In the genomic region with DNA sequence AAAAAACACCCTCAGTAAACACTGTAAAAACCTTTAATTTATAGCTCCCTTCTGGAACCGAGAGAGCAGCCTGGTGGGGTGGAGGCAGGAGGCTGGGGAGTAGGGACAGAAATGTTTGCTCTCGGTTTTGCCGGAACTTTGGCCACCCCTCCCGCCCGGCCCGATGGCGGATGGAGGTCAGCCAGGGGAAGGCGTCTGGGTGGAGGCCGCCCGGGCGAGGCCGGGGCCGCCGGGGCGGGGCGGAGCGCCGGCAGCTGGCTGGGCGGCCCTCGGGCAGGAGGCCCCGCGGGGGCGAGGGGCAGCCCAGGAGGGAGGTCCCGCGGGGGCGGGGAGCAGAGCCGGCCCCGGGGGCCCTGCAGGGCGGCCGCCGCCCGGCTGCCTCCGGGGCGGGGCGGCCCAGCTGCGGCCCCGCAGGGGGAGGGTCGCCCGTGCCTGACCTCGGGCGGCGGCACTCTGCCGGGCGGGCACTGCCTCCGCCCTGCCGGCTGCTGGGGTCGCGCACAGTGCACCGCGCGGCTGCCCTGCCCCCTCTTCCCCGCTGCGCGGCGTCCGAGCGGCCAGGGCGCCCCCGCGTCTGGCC, we compare ENCODE assay signal across 2 cellular contexts.
TF ChIP-seq lines count a peak whose summit lies in the region.

No MANE protein-coding gene starts in this region.

TF ChIP-seq in WTC11, 78 proteins besides CTCF, POLR2A, EP300 and RAD21 (continued from another document):
- no peak for TF ChIP-seq ZBTB21 (CRISPR knock-in tag; IDR thresholded peaks at IDR 0.05; ENCODE audit: borderline replicate concordance)
- peak; percentile 52; the same call in 1 of the 2 replicates for TF ChIP-seq FOXK1 (CRISPR knock-in tag; IDR thresholded peaks at IDR 0.05)
- TF ChIP-seq, protein P1, sequence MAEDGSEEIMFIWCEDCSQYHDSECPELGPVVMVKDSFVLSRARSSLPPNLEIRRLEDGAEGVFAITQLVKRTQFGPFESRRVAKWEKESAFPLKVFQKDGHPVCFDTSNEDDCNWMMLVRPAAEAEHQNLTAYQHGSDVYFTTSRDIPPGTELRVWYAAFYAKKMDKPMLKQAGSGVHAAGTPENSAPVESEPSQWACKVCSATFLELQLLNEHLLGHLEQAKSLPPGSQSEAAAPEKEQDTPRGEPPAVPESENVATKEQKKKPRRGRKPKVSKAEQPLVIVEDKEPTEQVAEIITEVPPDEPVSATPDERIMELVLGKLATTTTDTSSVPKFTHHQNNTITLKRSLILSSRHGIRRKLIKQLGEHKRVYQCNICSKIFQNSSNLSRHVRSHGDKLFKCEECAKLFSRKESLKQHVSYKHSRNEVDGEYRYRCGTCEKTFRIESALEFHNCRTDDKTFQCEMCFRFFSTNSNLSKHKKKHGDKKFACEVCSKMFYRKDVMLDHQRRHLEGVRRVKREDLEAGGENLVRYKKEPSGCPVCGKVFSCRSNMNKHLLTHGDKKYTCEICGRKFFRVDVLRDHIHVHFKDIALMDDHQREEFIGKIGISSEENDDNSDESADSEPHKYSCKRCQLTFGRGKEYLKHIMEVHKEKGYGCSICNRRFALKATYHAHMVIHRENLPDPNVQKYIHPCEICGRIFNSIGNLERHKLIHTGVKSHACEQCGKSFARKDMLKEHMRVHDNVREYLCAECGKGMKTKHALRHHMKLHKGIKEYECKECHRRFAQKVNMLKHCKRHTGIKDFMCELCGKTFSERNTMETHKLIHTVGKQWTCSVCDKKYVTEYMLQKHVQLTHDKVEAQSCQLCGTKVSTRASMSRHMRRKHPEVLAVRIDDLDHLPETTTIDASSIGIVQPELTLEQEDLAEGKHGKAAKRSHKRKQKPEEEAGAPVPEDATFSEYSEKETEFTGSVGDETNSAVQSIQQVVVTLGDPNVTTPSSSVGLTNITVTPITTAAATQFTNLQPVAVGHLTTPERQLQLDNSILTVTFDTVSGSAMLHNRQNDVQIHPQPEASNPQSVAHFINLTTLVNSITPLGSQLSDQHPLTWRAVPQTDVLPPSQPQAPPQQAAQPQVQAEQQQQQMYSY (CRISPR knock-in tag; IDR thresholded peaks at IDR 0.05) = no peak
- peak; percentile 11 for TF ChIP-seq SP1 (CRISPR knock-in tag; conservative IDR thresholded peaks at IDR 0.05)
- TF ChIP-seq ZNF121 (CRISPR knock-in tag; IDR thresholded peaks at IDR 0.05) = peak; percentile 93
- peak; percentile 86 for TF ChIP-seq ZNF423 (CRISPR knock-in tag; IDR thresholded peaks at IDR 0.05)
- TF ChIP-seq ZNF416 (CRISPR knock-in tag; IDR thresholded peaks at IDR 0.05) = peak; percentile 59; the same call in 1 of the 2 replicates
- no peak for TF ChIP-seq NFE2L1 (CRISPR knock-in tag; IDR thresholded peaks at IDR 0.05)

TF ChIP-seq in HepG2, 621 proteins besides CTCF, POLR2A, EP300 and RAD21 (continued from another document and continues in another):
- TF ChIP-seq CC2D1A (CRISPR knock-in tag; IDR thresholded peaks at IDR 0.05) = no peak
- TF ChIP-seq, protein P2, sequence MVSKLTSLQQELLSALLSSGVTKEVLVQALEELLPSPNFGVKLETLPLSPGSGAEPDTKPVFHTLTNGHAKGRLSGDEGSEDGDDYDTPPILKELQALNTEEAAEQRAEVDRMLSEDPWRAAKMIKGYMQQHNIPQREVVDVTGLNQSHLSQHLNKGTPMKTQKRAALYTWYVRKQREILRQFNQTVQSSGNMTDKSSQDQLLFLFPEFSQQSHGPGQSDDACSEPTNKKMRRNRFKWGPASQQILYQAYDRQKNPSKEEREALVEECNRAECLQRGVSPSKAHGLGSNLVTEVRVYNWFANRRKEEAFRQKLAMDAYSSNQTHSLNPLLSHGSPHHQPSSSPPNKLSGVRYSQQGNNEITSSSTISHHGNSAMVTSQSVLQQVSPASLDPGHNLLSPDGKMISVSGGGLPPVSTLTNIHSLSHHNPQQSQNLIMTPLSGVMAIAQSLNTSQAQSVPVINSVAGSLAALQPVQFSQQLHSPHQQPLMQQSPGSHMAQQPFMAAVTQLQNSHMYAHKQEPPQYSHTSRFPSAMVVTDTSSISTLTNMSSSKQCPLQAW (CRISPR knock-in tag; IDR thresholded peaks at IDR 0.05) = no peak
- TF ChIP-seq EHMT2 (IDR thresholded peaks at IDR 0.05; ENCODE audit: borderline replicate concordance, low read depth, low read length) = no peak
- TF ChIP-seq TBX3 (IDR thresholded peaks at IDR 0.05; ENCODE audit: borderline replicate concordance) = no peak
- TF ChIP-seq ZNF678 (CRISPR knock-in tag; IDR thresholded peaks at IDR 0.05) = no peak
- peak; percentile 26; the same call in 1 of the 2 replicates for TF ChIP-seq SIN3A (IDR thresholded peaks at IDR 0.05; ENCODE audit: borderline replicate concordance, low read depth, low read length)
- TF ChIP-seq SATB2 (CRISPR knock-in tag; IDR thresholded peaks at IDR 0.05) = no peak
- TF ChIP-seq, protein P3, sequence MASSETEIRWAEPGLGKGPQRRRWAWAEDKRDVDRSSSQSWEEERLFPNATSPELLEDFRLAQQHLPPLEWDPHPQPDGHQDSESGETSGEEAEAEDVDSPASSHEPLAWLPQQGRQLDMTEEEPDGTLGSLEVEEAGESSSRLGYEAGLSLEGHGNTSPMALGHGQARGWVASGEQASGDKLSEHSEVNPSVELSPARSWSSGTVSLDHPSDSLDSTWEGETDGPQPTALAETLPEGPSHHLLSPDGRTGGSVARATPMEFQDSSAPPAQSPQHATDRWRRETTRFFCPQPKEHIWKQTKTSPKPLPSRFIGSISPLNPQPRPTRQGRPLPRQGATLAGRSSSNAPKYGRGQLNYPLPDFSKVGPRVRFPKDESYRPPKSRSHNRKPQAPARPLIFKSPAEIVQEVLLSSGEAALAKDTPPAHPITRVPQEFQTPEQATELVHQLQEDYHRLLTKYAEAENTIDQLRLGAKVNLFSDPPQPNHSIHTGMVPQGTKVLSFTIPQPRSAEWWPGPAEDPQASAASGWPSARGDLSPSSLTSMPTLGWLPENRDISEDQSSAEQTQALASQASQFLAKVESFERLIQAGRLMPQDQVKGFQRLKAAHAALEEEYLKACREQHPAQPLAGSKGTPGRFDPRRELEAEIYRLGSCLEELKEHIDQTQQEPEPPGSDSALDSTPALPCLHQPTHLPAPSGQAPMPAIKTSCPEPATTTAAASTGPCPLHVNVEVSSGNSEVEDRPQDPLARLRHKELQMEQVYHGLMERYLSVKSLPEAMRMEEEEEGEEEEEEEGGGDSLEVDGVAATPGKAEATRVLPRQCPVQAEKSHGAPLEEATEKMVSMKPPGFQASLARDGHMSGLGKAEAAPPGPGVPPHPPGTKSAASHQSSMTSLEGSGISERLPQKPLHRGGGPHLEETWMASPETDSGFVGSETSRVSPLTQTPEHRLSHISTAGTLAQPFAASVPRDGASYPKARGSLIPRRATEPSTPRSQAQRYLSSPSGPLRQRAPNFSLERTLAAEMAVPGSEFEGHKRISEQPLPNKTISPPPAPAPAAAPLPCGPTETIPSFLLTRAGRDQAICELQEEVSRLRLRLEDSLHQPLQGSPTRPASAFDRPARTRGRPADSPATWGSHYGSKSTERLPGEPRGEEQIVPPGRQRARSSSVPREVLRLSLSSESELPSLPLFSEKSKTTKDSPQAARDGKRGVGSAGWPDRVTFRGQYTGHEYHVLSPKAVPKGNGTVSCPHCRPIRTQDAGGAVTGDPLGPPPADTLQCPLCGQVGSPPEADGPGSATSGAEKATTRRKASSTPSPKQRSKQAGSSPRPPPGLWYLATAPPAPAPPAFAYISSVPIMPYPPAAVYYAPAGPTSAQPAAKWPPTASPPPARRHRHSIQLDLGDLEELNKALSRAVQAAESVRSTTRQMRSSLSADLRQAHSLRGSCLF (CRISPR knock-in tag; IDR thresholded peaks at IDR 0.05; ENCODE audit: borderline replicate concordance) = no peak
- TF ChIP-seq ZNF792 (CRISPR knock-in tag; IDR thresholded peaks at IDR 0.05) = no peak
- TF ChIP-seq ZNF547 (CRISPR knock-in tag; IDR thresholded peaks at IDR 0.05) = no peak
- no peak for TF ChIP-seq SMC3 (IDR thresholded peaks at IDR 0.05; ENCODE audit: low read length)
- TF ChIP-seq, protein P4, sequence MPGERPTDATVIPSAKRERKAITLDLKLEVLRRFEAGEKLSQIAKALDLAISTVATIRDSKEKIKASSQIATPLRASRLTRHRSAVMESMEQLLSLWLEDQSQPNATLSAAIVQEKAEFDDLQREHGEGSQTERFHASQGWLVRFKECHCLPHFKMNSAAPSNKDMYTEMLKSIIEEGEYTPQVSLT (CRISPR knock-in tag; IDR thresholded peaks at IDR 0.05; ENCODE audit: borderline replicate concordance, low read depth) = no peak
- TF ChIP-seq ZNF331 (CRISPR knock-in tag; IDR thresholded peaks at IDR 0.05) = no peak
- peak; percentile 45; the same call in 1 of the 2 replicates for TF ChIP-seq HNF4G (IDR thresholded peaks at IDR 0.05; ENCODE audit: borderline replicate concordance, low read depth, low read length)
- no peak for TF ChIP-seq HNF4G (CRISPR knock-in tag; IDR thresholded peaks at IDR 0.05; ENCODE audit: borderline replicate concordance, low read depth)
- TF ChIP-seq, protein P5, sequence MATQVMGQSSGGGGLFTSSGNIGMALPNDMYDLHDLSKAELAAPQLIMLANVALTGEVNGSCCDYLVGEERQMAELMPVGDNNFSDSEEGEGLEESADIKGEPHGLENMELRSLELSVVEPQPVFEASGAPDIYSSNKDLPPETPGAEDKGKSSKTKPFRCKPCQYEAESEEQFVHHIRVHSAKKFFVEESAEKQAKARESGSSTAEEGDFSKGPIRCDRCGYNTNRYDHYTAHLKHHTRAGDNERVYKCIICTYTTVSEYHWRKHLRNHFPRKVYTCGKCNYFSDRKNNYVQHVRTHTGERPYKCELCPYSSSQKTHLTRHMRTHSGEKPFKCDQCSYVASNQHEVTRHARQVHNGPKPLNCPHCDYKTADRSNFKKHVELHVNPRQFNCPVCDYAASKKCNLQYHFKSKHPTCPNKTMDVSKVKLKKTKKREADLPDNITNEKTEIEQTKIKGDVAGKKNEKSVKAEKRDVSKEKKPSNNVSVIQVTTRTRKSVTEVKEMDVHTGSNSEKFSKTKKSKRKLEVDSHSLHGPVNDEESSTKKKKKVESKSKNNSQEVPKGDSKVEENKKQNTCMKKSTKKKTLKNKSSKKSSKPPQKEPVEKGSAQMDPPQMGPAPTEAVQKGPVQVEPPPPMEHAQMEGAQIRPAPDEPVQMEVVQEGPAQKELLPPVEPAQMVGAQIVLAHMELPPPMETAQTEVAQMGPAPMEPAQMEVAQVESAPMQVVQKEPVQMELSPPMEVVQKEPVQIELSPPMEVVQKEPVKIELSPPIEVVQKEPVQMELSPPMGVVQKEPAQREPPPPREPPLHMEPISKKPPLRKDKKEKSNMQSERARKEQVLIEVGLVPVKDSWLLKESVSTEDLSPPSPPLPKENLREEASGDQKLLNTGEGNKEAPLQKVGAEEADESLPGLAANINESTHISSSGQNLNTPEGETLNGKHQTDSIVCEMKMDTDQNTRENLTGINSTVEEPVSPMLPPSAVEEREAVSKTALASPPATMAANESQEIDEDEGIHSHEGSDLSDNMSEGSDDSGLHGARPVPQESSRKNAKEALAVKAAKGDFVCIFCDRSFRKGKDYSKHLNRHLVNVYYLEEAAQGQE (IDR thresholded peaks at IDR 0.05; ENCODE audit: borderline replicate concordance in 1 of 2, low read depth in 1 of 2, low read length in 2 of 2) = 0 out of 4 replicates have a peak, but pooled peaks of 1 of the 2 experiments have one; percentile 28
- no peak; the same call in 1 of the 2 replicates for TF ChIP-seq ZMYM4 (CRISPR knock-in tag; IDR thresholded peaks at IDR 0.05)
- TF ChIP-seq, protein P6, sequence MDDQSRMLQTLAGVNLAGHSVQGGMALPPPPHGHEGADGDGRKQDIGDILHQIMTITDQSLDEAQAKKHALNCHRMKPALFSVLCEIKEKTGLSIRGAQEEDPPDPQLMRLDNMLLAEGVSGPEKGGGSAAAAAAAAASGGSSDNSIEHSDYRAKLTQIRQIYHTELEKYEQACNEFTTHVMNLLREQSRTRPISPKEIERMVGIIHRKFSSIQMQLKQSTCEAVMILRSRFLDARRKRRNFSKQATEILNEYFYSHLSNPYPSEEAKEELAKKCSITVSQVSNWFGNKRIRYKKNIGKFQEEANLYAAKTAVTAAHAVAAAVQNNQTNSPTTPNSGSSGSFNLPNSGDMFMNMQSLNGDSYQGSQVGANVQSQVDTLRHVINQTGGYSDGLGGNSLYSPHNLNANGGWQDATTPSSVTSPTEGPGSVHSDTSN (CRISPR knock-in tag; IDR thresholded peaks at IDR 0.05; ENCODE audit: borderline replicate concordance) = no peak
- TF ChIP-seq, protein P7, sequence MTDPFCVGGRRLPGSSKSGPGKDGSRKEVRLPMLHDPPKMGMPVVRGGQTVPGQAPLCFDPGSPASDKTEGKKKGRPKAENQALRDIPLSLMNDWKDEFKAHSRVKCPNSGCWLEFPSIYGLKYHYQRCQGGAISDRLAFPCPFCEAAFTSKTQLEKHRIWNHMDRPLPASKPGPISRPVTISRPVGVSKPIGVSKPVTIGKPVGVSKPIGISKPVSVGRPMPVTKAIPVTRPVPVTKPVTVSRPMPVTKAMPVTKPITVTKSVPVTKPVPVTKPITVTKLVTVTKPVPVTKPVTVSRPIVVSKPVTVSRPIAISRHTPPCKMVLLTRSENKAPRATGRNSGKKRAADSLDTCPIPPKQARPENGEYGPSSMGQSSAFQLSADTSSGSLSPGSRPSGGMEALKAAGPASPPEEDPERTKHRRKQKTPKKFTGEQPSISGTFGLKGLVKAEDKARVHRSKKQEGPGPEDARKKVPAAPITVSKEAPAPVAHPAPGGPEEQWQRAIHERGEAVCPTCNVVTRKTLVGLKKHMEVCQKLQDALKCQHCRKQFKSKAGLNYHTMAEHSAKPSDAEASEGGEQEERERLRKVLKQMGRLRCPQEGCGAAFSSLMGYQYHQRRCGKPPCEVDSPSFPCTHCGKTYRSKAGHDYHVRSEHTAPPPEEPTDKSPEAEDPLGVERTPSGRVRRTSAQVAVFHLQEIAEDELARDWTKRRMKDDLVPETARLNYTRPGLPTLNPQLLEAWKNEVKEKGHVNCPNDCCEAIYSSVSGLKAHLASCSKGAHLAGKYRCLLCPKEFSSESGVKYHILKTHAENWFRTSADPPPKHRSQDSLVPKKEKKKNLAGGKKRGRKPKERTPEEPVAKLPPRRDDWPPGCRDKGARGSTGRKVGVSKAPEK (CRISPR knock-in tag; IDR thresholded peaks at IDR 0.05; ENCODE audit: borderline replicate concordance) = no peak
- peak; percentile 92 for TF ChIP-seq MAZ (IDR thresholded peaks at IDR 0.05; ENCODE audit: borderline replicate concordance, low read depth, low read length)
- 0 out of 2 replicates have a peak, but pooled peaks have one; percentile 21 for TF ChIP-seq MAZ (CRISPR knock-in tag; IDR thresholded peaks at IDR 0.05; ENCODE audit: low read depth)
- TF ChIP-seq, protein P8, sequence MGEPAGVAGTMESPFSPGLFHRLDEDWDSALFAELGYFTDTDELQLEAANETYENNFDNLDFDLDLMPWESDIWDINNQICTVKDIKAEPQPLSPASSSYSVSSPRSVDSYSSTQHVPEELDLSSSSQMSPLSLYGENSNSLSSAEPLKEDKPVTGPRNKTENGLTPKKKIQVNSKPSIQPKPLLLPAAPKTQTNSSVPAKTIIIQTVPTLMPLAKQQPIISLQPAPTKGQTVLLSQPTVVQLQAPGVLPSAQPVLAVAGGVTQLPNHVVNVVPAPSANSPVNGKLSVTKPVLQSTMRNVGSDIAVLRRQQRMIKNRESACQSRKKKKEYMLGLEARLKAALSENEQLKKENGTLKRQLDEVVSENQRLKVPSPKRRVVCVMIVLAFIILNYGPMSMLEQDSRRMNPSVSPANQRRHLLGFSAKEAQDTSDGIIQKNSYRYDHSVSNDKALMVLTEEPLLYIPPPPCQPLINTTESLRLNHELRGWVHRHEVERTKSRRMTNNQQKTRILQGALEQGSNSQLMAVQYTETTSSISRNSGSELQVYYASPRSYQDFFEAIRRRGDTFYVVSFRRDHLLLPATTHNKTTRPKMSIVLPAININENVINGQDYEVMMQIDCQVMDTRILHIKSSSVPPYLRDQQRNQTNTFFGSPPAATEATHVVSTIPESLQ (CRISPR knock-in tag; conservative IDR thresholded peaks at IDR 0.05) = no peak
- TF ChIP-seq ZZZ3 (CRISPR knock-in tag; IDR thresholded peaks at IDR 0.05; ENCODE audit: borderline replicate concordance) = no peak
- TF ChIP-seq SP5 (CRISPR knock-in tag; IDR thresholded peaks at IDR 0.05; ENCODE audit: borderline replicate concordance, low read depth) = peak; percentile 74
- no peak for TF ChIP-seq KLF16 (CRISPR knock-in tag; IDR thresholded peaks at IDR 0.05)
- TF ChIP-seq ZNF713 (CRISPR knock-in tag; IDR thresholded peaks at IDR 0.05) = no peak
- TF ChIP-seq ZNF317 (CRISPR knock-in tag; IDR thresholded peaks at IDR 0.05) = no peak
- no peak for TF ChIP-seq KDM5A (IDR thresholded peaks at IDR 0.05; ENCODE audit: borderline replicate concordance, low read length)
